In genomic region chr4:168101026-168101425, GRCh38 we compare ENCODE assay signal across 32 cellular contexts. TPM values are rescaled to one million over a fixed set of nuclear protein-coding genes. Genes with fewer than 3 reads are reported as not detected.
"Had no signal": no experiment of that assay in that cellular context is flagged by ENCODE, and none has a peak within 500 bp of the region (broad histone marks: within the 10 kb centered on the region; RNA-seq: fewer than 3 reads in every experiment).

No MANE protein-coding gene starts in this region.

- H3K4me3 ChIP-seq: cardiac muscle cell, colonic mucosa, dorsolateral prefrontal cortex, heart right ventricle, left lung, lung, right lobe of liver, skin epidermis, uterus had no signal

- H3K9me3 ChIP-seq: colonic mucosa, left lung, right lobe of liver, uterus had no signal

- FAIRE-seq: islet of Langerhans had no signal

- H3K4me1 ChIP-seq: colonic mucosa, heart right ventricle, left lung, right lobe of liver, uterus had no signal

- DNase-seq: activated CD4-positive, alpha-beta T cell treated with anti-CD3 and anti-CD28 coated beads for 1 hour; activated CD4-positive, alpha-beta T cell treated with anti-CD3 and anti-CD28 coated beads, Interleukin-2, amount 50 U/mL, for 1 hour; activated CD8-positive, alpha-beta T cell treated with anti-CD3 and anti-CD28 coated beads for 36 hours; activated gamma-delta T cell treated with Interleukin-2 at 50 U/mL for 16 hours; activated naive CD4-positive, alpha-beta T cell treated with anti-CD3 and anti-CD28 coated beads, Interleukin-2, amount 50 U/mL, for 16 hours; activated T-cell treated with anti-CD3 and anti-CD28 coated beads, Interleukin-2, amount 50 U/mL, for 4 hours; cerebellar nuclear complex; colonic mucosa; dorsolateral prefrontal cortex; effector memory CD4-positive, alpha-beta T cell; erythroblast; foreskin melanocyte; heart right ventricle; left lung; right lobe of liver; stimulated activated CD4-positive, alpha-beta T cell treated with anti-CD3 and anti-CD28 coated beads, Interleukin-12 subunit alpha, Interleukin-12 subunit beta, amount 100 ng/mL, for 4 hours; stimulated activated CD4-positive, alpha-beta T cell treated with anti-CD3 and anti-CD28 coated beads, Interleukin-4, amount 100 ng/mL, for 1 hour; stimulated activated naive CD8-positive, alpha-beta T cell treated with anti-CD3 and anti-CD28 coated beads, Interleukin-15, Interleukin-2, amounts not matched to agents 100 U/mL and 50 U/mL, for 24 hours; T-helper 17 cell; T1000; uterus had no signal

- H3K27ac ChIP-seq: cardiac muscle cell, colonic mucosa, dorsolateral prefrontal cortex, heart right ventricle, left lung, right lobe of liver, skin epidermis, uterus had no signal

- H3K27me3 ChIP-seq: cardiac muscle cell, colonic mucosa, dorsolateral prefrontal cortex, heart right ventricle, left lung, right lobe of liver, uterus had no signal

- ATAC-seq: activated CD8-positive, alpha-beta T cell treated with anti-CD3 and anti-CD28 coated beads for 36 hours; activated T-cell treated with anti-CD3 and anti-CD28 coated beads, Interleukin-2, amount 50 U/mL, for 4 hours; activated T-helper 17 cell treated with anti-CD3 and anti-CD28 coated beads, Interleukin-2, amount 50 U/mL, for 72 hours; heart right ventricle; left lung; right lobe of liver; stimulated activated naive CD8-positive, alpha-beta T cell treated with anti-CD3 and anti-CD28 coated beads, Interleukin-15, Interleukin-2, amounts not matched to agents 100 U/mL and 50 U/mL, for 24 hours; T-helper 17 cell; WTC11 had no signal

- H3K36me3 ChIP-seq: cardiac muscle cell, colonic mucosa, heart right ventricle, left lung, right lobe of liver, uterus had no signal

RNA-seq across cellular contexts. Expression of gene ANXA10, which starts 8.7 kb away (rescaled TPM):
- total RNA-seq: activated CD8-positive, alpha-beta T cell treated with anti-CD3 and anti-CD28 coated beads for 36 hours; activated T-cell treated with anti-CD3 and anti-CD28 coated beads, Interleukin-2, amount 50 U/mL, for 4 hours; activated T-helper 17 cell treated with anti-CD3 and anti-CD28 coated beads, Interleukin-2, amount 50 U/mL, for 72 hours; cardiac muscle cell; heart right ventricle; lung; mesenteric fat pad; osteocyte; posterior vena cava; renal cortical epithelial cell; subcutaneous adipose tissue; T-helper 17 cell; uterus; WTC11 had no signal
- polyA plus RNA-seq: cardiac muscle cell, heart right ventricle had no signal
